ENCODE assay signal across 14 cellular contexts in genomic region chr2:130327703-130328527, GRCh38. TPM values are rescaled to one million over a fixed set of nuclear protein-coding genes. Genes with fewer than 3 reads are reported as not detected.
DNase-seq lines count a peak whose midpoint lies in the region; ATAC-seq and TF ChIP-seq lines count a peak whose summit lies in the region.
"Had no signal": no experiment of that assay in that cellular context is flagged by ENCODE, and none has a peak within 500 bp of the region (broad histone marks: within the 10 kb centered on the region; RNA-seq: fewer than 3 reads in every experiment).

No MANE protein-coding gene starts in this region.

- peaks cover 14% of the 10 kb centered on the region; the same call in 1 of the 2 replicates for H3K4me1 ChIP-seq in HUES6 (ENCODE audit: control insufficient read depth, insufficient read depth, low read length)
- H3K4me1 ChIP-seq in testis = peaks cover 7% of the 10 kb centered on the region
- H3K4me1 ChIP-seq: colonic mucosa had no signal

- no peaks in the 10 kb centered on the region for H3K36me3 ChIP-seq in HUES6 (ENCODE audit: control insufficient read depth, insufficient read depth, low read length)
- no peaks in the 10 kb centered on the region for H3K36me3 ChIP-seq in testis (ENCODE audit: low read depth, missing control alignments)
- H3K36me3 ChIP-seq: colonic mucosa had no signal

- peak overlapping the region; percentile 38; the same call in 1 of the 2 replicates for H3K4me3 ChIP-seq in HUES6 (ENCODE audit: low read depth, low read length)
- H3K4me3 ChIP-seq in testis = peak overlapping the region; percentile 19 to 47
- H3K4me3 ChIP-seq: colonic mucosa had no signal

- intact Hi-C loops in testis (cut with DNase I; ENCODE audit: low total_unique reads) = no loop called here

- H3K36me3 Mint-ChIP-seq in glutamatergic neuron (ENCODE audit: unreplicated experiment) = no peaks in the 10 kb centered on the region
- H3K36me3 Mint-ChIP-seq: naive thymus-derived CD4-positive, alpha-beta T cell had no signal

- DNase-seq in SW480 (ENCODE audit: low spot score) = peak; percentile 25
- DNase-seq in glutamatergic neuron = peak; percentile 45
- DNase-seq in testis = no peak
- DNase-seq in putamen (ENCODE audit: low spot score) = no peak
- DNase-seq: colonic mucosa; DND-41; naive thymus-derived CD4-positive, alpha-beta T cell; NCI-H748 treated with DMSO at 0.1 percent for 48 hours; stimulated activated CD4-positive, alpha-beta T cell treated with anti-CD3 and anti-CD28 coated beads, Interleukin-2, amount 100 ng/mL, for 48 hours; substantia nigra; T-helper 2 cell had no signal

- peaks cover 5% of the 10 kb centered on the region for H3K27me3 Mint-ChIP-seq in glutamatergic neuron (ENCODE audit: unreplicated experiment)

- TF ChIP-seq POLR2A in testis (IDR thresholded peaks at IDR 0.05) = no peak

- ATAC-seq in HG03521 (IDR thresholded peaks at IDR 0.05; ENCODE audit: unreplicated experiment) (no peak), GM18873 (IDR thresholded peaks at IDR 0.05; ENCODE audit: low FRiP score, unreplicated experiment) (no peak)
- ATAC-seq: naive thymus-derived CD4-positive, alpha-beta T cell had no signal

- peak overlapping the region; percentile 12 for H3K9ac ChIP-seq in HUES6 (ENCODE audit: low read length)

- H3K27ac Mint-ChIP-seq in glutamatergic neuron (ENCODE audit: unreplicated experiment) = no peak overlapping the region
- H3K27ac Mint-ChIP-seq: naive thymus-derived CD4-positive, alpha-beta T cell had no signal

- peaks cover 1% of the 10 kb centered on the region for H3K9me3 Mint-ChIP-seq in glutamatergic neuron (ENCODE audit: unreplicated experiment)
- H3K9me3 Mint-ChIP-seq: naive thymus-derived CD4-positive, alpha-beta T cell had no signal

- H3K9me3 ChIP-seq in HUES6 (ENCODE audit: control insufficient read depth, insufficient read depth, low read depth, low read length) (peaks cover 2% of the 10 kb centered on the region; the same call in 1 of the 2 replicates), testis (no peaks in the 10 kb centered on the region)
- H3K9me3 ChIP-seq: colonic mucosa had no signal

- no peak overlapping the region for H3K4me3 Mint-ChIP-seq in glutamatergic neuron (ENCODE audit: unreplicated experiment)
- H3K4me3 Mint-ChIP-seq: naive thymus-derived CD4-positive, alpha-beta T cell had no signal

- WGBS in testis, 2 donors = 50 to 70% methylated on average over 16 to 43 of the region's 43 CpGs

- H3K4me1 Mint-ChIP-seq in glutamatergic neuron (ENCODE audit: low read depth, unreplicated experiment) = no peaks in the 10 kb centered on the region

- H3K27me3 ChIP-seq in HUES6 (ENCODE audit: control insufficient read depth, insufficient read depth, low read length) (peaks cover 12% of the 10 kb centered on the region), testis (no peaks in the 10 kb centered on the region)

- peak; percentile 23 for TF ChIP-seq CTCF in glutamatergic neuron (IDR thresholded peaks at IDR 0.05; ENCODE audit: partially characterized antibody, unreplicated experiment)
- no peak for TF ChIP-seq CTCF in testis (IDR thresholded peaks at IDR 0.05)

- H3K27ac ChIP-seq in HUES6 (ENCODE audit: low read depth, low read length) (no peak overlapping the region), testis (no peak overlapping the region)
- H3K27ac ChIP-seq: colonic mucosa had no signal

RNA-seq across cellular contexts. Expression of gene IMP4, which starts 14.8 kb away (rescaled TPM):
- total RNA-seq in glutamatergic neuron (ENCODE audit: unreplicated experiment) = 48.3 TPM
- 100 to 1,000 TPM; 103 to 109 TPM for total RNA-seq in testis
- 57.1 TPM for polyA plus RNA-seq in testis (ENCODE audit: insufficient read depth, low read depth, low replicate concordance)

RNA-seq across cellular contexts. Expression of gene PTPN18, which starts 27.9 kb away (rescaled TPM):
- total RNA-seq in glutamatergic neuron (ENCODE audit: unreplicated experiment) (78.5 TPM), testis (10 to 100 TPM; 23.4 to 33.0 TPM)
- 23.3 TPM for polyA plus RNA-seq in testis (ENCODE audit: insufficient read depth, low read depth, low replicate concordance)

Comparison
In these comparisons a context has a peak if more than half of its experiments do, and no peak if none do; other contexts are left out.
1. DNase-seq: peak in SW480 (single experiment) and glutamatergic neuron (single experiment); none in testis (single experiment) and putamen (single experiment).